ENCODE assay signal across 9 cellular contexts in genomic region chr19:2887391-2887914, GRCh38. TPM values are rescaled to one million over a fixed set of nuclear protein-coding genes. Genes with fewer than 3 reads are reported as not detected.
DNase-seq lines count a peak whose midpoint lies in the region; ATAC-seq and TF ChIP-seq lines count a peak whose summit lies in the region.
"Had no signal": no experiment of that assay in that cellular context is flagged by ENCODE, and none has a peak within 500 bp of the region (broad histone marks: within the 10 kb centered on the region; RNA-seq: fewer than 3 reads in every experiment).

No MANE protein-coding gene starts in this region.

- H3K4me2 ChIP-seq in GM23248 (ENCODE audit: unreplicated experiment) = peak overlapping the region; percentile 47

- in situ Hi-C loops in GM23248 (cut with MboI) = no loop called here

- peak; percentile 95 for ATAC-seq in WTC11
- peak; percentile 57 to 74 (median 73) for ATAC-seq in heart left ventricle
- ATAC-seq in GM21381 (IDR thresholded peaks at IDR 0.05; ENCODE audit: unreplicated experiment) = no peak
- ATAC-seq in HG02571 (IDR thresholded peaks at IDR 0.05; ENCODE audit: unreplicated experiment) = no peak

- H3K9me3 Mint-ChIP-seq in WTC11 = peaks cover 15% of the 10 kb centered on the region

- H3K9ac ChIP-seq in GM23248 = no peak overlapping the region

- peak overlapping the region; percentile 86 for H2AFZ ChIP-seq in GM23248

- H3K9me3 ChIP-seq in GM23248 (ENCODE audit: low read depth) (no peaks in the 10 kb centered on the region), heart left ventricle (no peaks in the 10 kb centered on the region)

- POLR2A ChIA-PET in WTC11 (lab: Charles Lee) = interaction anchor here (0.5 to 0.6 kb wide), 4 partner anchors 13 to 360 kb away, joined by 3 to 4 read pairs (median 3); partner anchors contain the start of gene ZNF57

- H3K4me3 Mint-ChIP-seq in WTC11 = no peak overlapping the region
- H3K4me3 Mint-ChIP-seq: T-helper 1 cell treated with Interleukin-12 subunit alpha and Interleukin-12 subunit beta and Interleukin-4 antibody, amounts not matched to agents 30 μg/mL and 1 μg/mL, for 36 hours had no signal

- TF ChIP-seq CTCF in WTC11 (IDR thresholded peaks at IDR 0.05) (peak; percentile 25), heart left ventricle (IDR thresholded peaks at IDR 0.05) (peak; percentile 56 to 77 (median 64))

- no peaks in the 10 kb centered on the region for H3K79me2 ChIP-seq in GM23248 (ENCODE audit: insufficient read depth)

- H3K27ac Mint-ChIP-seq in WTC11 = peak overlapping the region; percentile 28
- H3K27ac Mint-ChIP-seq: T-helper 1 cell treated with Interleukin-12 subunit alpha and Interleukin-12 subunit beta and Interleukin-4 antibody, amounts not matched to agents 30 μg/mL and 1 μg/mL, for 36 hours had no signal

- H3K27ac ChIP-seq in GM23248 = no peak overlapping the region
- no peak overlapping the region for H3K27ac ChIP-seq in heart left ventricle

- CTCF ChIA-PET in WTC11 (lab: Charles Lee) = interaction anchor here (0.6 to 2.6 kb wide), 47 partner anchors 10 to 1007 kb away, joined by 3 to 39 read pairs (median 4); partner anchors contain the start of genes GNG7, SLC39A3, ZNF554 and ZNF555

- H3K27me3 ChIP-seq in GM23248 (replicated peaks; ENCODE audit: insufficient read depth) (no peaks in the 10 kb centered on the region), heart left ventricle (no peaks in the 10 kb centered on the region)

- H3K36me3 ChIP-seq in GM23248 (ENCODE audit: low read depth) = no peaks in the 10 kb centered on the region
- no peaks in the 10 kb centered on the region for H3K36me3 ChIP-seq in heart left ventricle

- no peak overlapping the region for H3K4me3 ChIP-seq in GM23248
- H3K4me3 ChIP-seq in heart left ventricle = no peak overlapping the region

- peak; percentile 68 for DNase-seq in CD1c-positive myeloid dendritic cell (ENCODE audit: extremely low spot score)
- peak; percentile 80 for DNase-seq in GM23248
- DNase-seq in NCI-H2171 (lab: John Stamatoyannopoulos, UW) = peak; percentile 44
- no peak for DNase-seq in WTC11 (ENCODE audit: low spot score)
- DNase-seq in heart left ventricle = no peak
- DNase-seq in retina = peak; percentile 72

- H3K27me3 Mint-ChIP-seq in WTC11 (ENCODE audit: low read depth) = no peaks in the 10 kb centered on the region; the same call in 1 of the 2 replicates

- intact Hi-C loops in heart left ventricle (cut with DNase I) = loop anchor here in 8 of 10 donors (2.0 to 10.0 kb wide), 8 partner anchors 55 to 277 kb away; partner anchors contain the start of gene ZNF77 (in 2 of the 8)

- TF ChIP-seq POLR2A in heart left ventricle (IDR thresholded peaks at IDR 0.05) = no peak

- WGBS in GM23248 (ENCODE audit: low coverage in 1 of 2, low lambda C conversion rate in 2 of 2, missing lambda C conversion rate in 2 of 2), 2 experiments = 15 to 24% methylated on average over 9 of the region's 9 CpGs
- 22 to 29% (median 28%) methylated on average over 9 of the region's 9 CpGs for WGBS in heart left ventricle, 4 donors

- H3K4me1 Mint-ChIP-seq in WTC11 = peaks cover 8% of the 10 kb centered on the region

- H3K4me1 ChIP-seq in GM23248 (ENCODE audit: insufficient read depth) (no peaks in the 10 kb centered on the region), heart left ventricle (peaks cover 0 to 6% (median 0%) of the 10 kb centered on the region in 12 donors)

- H3K9me2 ChIP-seq in GM23248 (ENCODE audit: insufficient read depth) = no peaks in the 10 kb centered on the region

- no peaks in the 10 kb centered on the region for H4K20me1 ChIP-seq in GM23248 (ENCODE audit: insufficient read depth)

- 0 out of 2 replicates have a peak, but pooled peaks cover 2% of the 10 kb centered on the region for H3K36me3 Mint-ChIP-seq in WTC11

- H3F3A ChIP-seq in GM23248 (ENCODE audit: insufficient read depth) = peaks cover 4% of the 10 kb centered on the region; the same call in 1 of the 2 replicates

TF ChIP-seq in WTC11, 78 proteins besides CTCF, POLR2A, EP300 and RAD21:
- TF ChIP-seq, protein P1, sequence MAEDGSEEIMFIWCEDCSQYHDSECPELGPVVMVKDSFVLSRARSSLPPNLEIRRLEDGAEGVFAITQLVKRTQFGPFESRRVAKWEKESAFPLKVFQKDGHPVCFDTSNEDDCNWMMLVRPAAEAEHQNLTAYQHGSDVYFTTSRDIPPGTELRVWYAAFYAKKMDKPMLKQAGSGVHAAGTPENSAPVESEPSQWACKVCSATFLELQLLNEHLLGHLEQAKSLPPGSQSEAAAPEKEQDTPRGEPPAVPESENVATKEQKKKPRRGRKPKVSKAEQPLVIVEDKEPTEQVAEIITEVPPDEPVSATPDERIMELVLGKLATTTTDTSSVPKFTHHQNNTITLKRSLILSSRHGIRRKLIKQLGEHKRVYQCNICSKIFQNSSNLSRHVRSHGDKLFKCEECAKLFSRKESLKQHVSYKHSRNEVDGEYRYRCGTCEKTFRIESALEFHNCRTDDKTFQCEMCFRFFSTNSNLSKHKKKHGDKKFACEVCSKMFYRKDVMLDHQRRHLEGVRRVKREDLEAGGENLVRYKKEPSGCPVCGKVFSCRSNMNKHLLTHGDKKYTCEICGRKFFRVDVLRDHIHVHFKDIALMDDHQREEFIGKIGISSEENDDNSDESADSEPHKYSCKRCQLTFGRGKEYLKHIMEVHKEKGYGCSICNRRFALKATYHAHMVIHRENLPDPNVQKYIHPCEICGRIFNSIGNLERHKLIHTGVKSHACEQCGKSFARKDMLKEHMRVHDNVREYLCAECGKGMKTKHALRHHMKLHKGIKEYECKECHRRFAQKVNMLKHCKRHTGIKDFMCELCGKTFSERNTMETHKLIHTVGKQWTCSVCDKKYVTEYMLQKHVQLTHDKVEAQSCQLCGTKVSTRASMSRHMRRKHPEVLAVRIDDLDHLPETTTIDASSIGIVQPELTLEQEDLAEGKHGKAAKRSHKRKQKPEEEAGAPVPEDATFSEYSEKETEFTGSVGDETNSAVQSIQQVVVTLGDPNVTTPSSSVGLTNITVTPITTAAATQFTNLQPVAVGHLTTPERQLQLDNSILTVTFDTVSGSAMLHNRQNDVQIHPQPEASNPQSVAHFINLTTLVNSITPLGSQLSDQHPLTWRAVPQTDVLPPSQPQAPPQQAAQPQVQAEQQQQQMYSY (CRISPR knock-in tag; IDR thresholded peaks at IDR 0.05) = no peak
- TF ChIP-seq RELA (CRISPR knock-in tag; IDR thresholded peaks at IDR 0.05; ENCODE audit: borderline replicate concordance) = no peak
- no peak for TF ChIP-seq FOXP1 (CRISPR knock-in tag; IDR thresholded peaks at IDR 0.05; ENCODE audit: borderline replicate concordance)
- no peak for TF ChIP-seq NFATC4 (CRISPR knock-in tag; IDR thresholded peaks at IDR 0.05)
- TF ChIP-seq, protein P2, sequence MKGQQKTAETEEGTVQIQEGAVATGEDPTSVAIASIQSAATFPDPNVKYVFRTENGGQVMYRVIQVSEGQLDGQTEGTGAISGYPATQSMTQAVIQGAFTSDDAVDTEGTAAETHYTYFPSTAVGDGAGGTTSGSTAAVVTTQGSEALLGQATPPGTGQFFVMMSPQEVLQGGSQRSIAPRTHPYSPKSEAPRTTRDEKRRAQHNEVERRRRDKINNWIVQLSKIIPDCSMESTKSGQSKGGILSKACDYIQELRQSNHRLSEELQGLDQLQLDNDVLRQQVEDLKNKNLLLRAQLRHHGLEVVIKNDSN (CRISPR knock-in tag; IDR thresholded peaks at IDR 0.05) = no peak
- TF ChIP-seq ZMAT4 (CRISPR knock-in tag; IDR thresholded peaks at IDR 0.05) = no peak
- no peak for TF ChIP-seq ETV6 (CRISPR knock-in tag; IDR thresholded peaks at IDR 0.05)
- TF ChIP-seq EMX1 (CRISPR knock-in tag; IDR thresholded peaks at IDR 0.05) = no peak

RNA-seq across cellular contexts. Expression of gene ZNF57, which starts 13.3 kb away (rescaled TPM):
- 1.7 and 4.6 TPM in 2 replicates for total RNA-seq in GM23248 (2014; rRNA removed; shearing (Covaris generic))
- polyA plus RNA-seq in GM23248 (2016; fragmentation: Nextera tagmentation; extraction: Ambion mirVana) (1.9 and 2.3 TPM in 2 replicates), heart left ventricle (1 to 10 TPM; 2.3 to 3.8 TPM)
- total RNA-seq in WTC11 (2021) (6.7 to 8.9 TPM (median 6.8 TPM) in 3 replicates), heart left ventricle (1 to 10 TPM; 2.1 to 5.6 (median 3.3) TPM)

RNA-seq across cellular contexts. Expression of gene ZNF556, which starts 20.3 kb away (rescaled TPM):
- total RNA-seq in GM23248 (2014; rRNA removed; shearing (Covaris generic)) = not detected in 2 replicates
- polyA plus RNA-seq in GM23248 (2016; fragmentation: Nextera tagmentation; extraction: Ambion mirVana) = not detected in 2 replicates
- total RNA-seq in WTC11 (2021) = 0.02 to 0.11 TPM in 2 of 3 replicates, not detected in the other
- total RNA-seq in heart left ventricle = under 1 TPM in 2 of 9 donors, not detected in 7; 0.16 to 0.20 TPM
- not detected for polyA plus RNA-seq in heart left ventricle

RNA-seq across cellular contexts. Expression of gene ZNF555, which starts 46.2 kb away (rescaled TPM):
- 4.3 and 7.3 TPM in 2 replicates for total RNA-seq in GM23248 (2014; rRNA removed; shearing (Covaris generic))
- polyA plus RNA-seq in GM23248 (2016; fragmentation: Nextera tagmentation; extraction: Ambion mirVana) = 5.8 and 6.2 TPM in 2 replicates
- total RNA-seq in WTC11 (2021) = 6.6 to 7.2 TPM (median 6.6 TPM) in 3 replicates
- 10 to 100 TPM in 1 of 9 donors, 1 to 10 TPM in 8; 5.9 to 11.5 (median 8.2) TPM for total RNA-seq in heart left ventricle
- 1 to 10 TPM; 2.7 to 3.8 TPM for polyA plus RNA-seq in heart left ventricle

RNA-seq across cellular contexts. Expression of gene ZNF77, which starts 57.3 kb away (rescaled TPM):
- 0.76 and 1.1 TPM in 2 replicates for total RNA-seq in GM23248 (2014; rRNA removed; shearing (Covaris generic))
- polyA plus RNA-seq in GM23248 (2016; fragmentation: Nextera tagmentation; extraction: Ambion mirVana) (1.2 TPM in 2 replicates), heart left ventricle (1 to 10 TPM; 1.7 to 2.5 TPM)
- total RNA-seq in WTC11 (2021) (4.5 to 5.6 TPM (median 4.7 TPM) in 3 replicates), heart left ventricle (1 to 10 TPM; 1.8 to 3.2 (median 2.3) TPM)

Comparison
In these comparisons a context has a peak if more than half of its experiments do, and no peak if none do; other contexts are left out.
1. DNase-seq: peak in CD1c-positive myeloid dendritic cell (single experiment), GM23248 (single experiment), NCI-H2171 (single experiment) and retina (single experiment); none in WTC11 (single experiment) and heart left ventricle (0 of 5).
2. ATAC-seq: peak in WTC11 (single experiment) and heart left ventricle (4 of 4); none in GM21381 (single experiment) and HG02571 (single experiment).